9 cellular contexts compared by ENCODE assay signal in genomic region chr9:96651626-96652025, GRCh38. TPM values are rescaled to one million over a fixed set of nuclear protein-coding genes. Genes with fewer than 3 reads are reported as not detected.
DNase-seq lines count a peak whose midpoint lies in the region; ATAC-seq and TF ChIP-seq lines count a peak whose summit lies in the region.
"Had no signal": no experiment of that assay in that cellular context is flagged by ENCODE, and none has a peak within 500 bp of the region (broad histone marks: within the 10 kb centered on the region; RNA-seq: fewer than 3 reads in every experiment).

No MANE protein-coding gene starts in this region.

- no peak for DNase-seq in DND-41
- DNase-seq in Karpas-422 = peak; percentile 61
- no peak for DNase-seq in WERI-Rb-1
- DNase-seq in memory B cell (ENCODE audit: low spot score in 2 of 2) = no peak
- DNase-seq in activated CD4-positive, CD25-positive, alpha-beta regulatory T cell treated with anti-CD3 and anti-CD28 coated beads, Interleukin-2, amount 50 U/mL, for 72 hours = no peak
- DNase-seq in effector CD8-positive, alpha-beta T cell (lab: John Stamatoyannopoulos, UW) = no peak
- DNase-seq in activated CD4-positive, alpha-beta T cell treated with anti-CD3 and anti-CD28 coated beads, Interleukin-2, amount 10 ng/mL, durations not matched to agents 7 days and 5 days = no peak
- DNase-seq in kidney glomerular epithelial cell (lab: John Stamatoyannopoulos, UW) = no peak

- H3K36me3 ChIP-seq in DND-41 (ENCODE audit: insufficient read depth, low read length) = no peaks in the 10 kb centered on the region
- no peaks in the 10 kb centered on the region for H3K36me3 ChIP-seq in Karpas-422 (ENCODE audit: insufficient read depth, low read length)
- peaks cover 21% of the 10 kb centered on the region for H3K36me3 ChIP-seq in WERI-Rb-1

- CTCF ChIA-PET in activated CD4-positive, alpha-beta T cell treated with anti-CD3 and anti-CD28 coated beads, Interleukin-2, amount 10 ng/mL, durations not matched to agents 7 days and 5 days (lab: Charles Lee) = no interaction called here

- no peak overlapping the region for H3K4me3 Mint-ChIP-seq in memory B cell
- H3K4me3 Mint-ChIP-seq in activated CD4-positive, alpha-beta T cell treated with anti-CD3 and anti-CD28 coated beads, Interleukin-2, amount 10 ng/mL, durations not matched to agents 7 days and 5 days = no peak overlapping the region

- H3K27ac ChIP-seq in DND-41 (ENCODE audit: low read length) = no peak overlapping the region
- no peak overlapping the region for H3K27ac ChIP-seq in Karpas-422 (ENCODE audit: low read length)
- no peak overlapping the region for H3K27ac ChIP-seq in WERI-Rb-1

- ATAC-seq in DND-41 (ENCODE audit: insufficient read depth, low read depth) (no peak), memory B cell (ENCODE audit: low read depth) (no peak)

- H3K9me3 ChIP-seq in DND-41 (ENCODE audit: insufficient read depth, low read length, severe bottlenecking) (no peaks in the 10 kb centered on the region), Karpas-422 (ENCODE audit: low read length) (no peaks in the 10 kb centered on the region), WERI-Rb-1 (ENCODE audit: severe bottlenecking) (no peaks in the 10 kb centered on the region)
- H3K9me3 ChIP-seq: HAP-1 had no signal

- no peaks in the 10 kb centered on the region for H3K27me3 ChIP-seq in DND-41 (ENCODE audit: insufficient read depth, low read length, poor library complexity)
- no peaks in the 10 kb centered on the region for H3K27me3 ChIP-seq in Karpas-422 (ENCODE audit: low read length)
- H3K27me3 ChIP-seq in WERI-Rb-1 (ENCODE audit: insufficient read depth, low read depth, severe bottlenecking) = no peaks in the 10 kb centered on the region

- H3K27me3 Mint-ChIP-seq in memory B cell = no peaks in the 10 kb centered on the region
- no peaks in the 10 kb centered on the region for H3K27me3 Mint-ChIP-seq in activated CD4-positive, alpha-beta T cell treated with anti-CD3 and anti-CD28 coated beads, Interleukin-2, amount 10 ng/mL, durations not matched to agents 7 days and 5 days

- H3K4me3 ChIP-seq in DND-41 (ENCODE audit: low read depth in 1 of 2, low read length in 2 of 2) (no peak overlapping the region), Karpas-422 (ENCODE audit: low read length) (no peak overlapping the region), WERI-Rb-1 (ENCODE audit: low read depth, low read length) (no peak overlapping the region)
- H3K4me3 ChIP-seq: HAP-1 had no signal

- peaks cover 17% of the 10 kb centered on the region for H3K4me1 Mint-ChIP-seq in memory B cell
- peaks cover 17% of the 10 kb centered on the region for H3K4me1 Mint-ChIP-seq in activated CD4-positive, alpha-beta T cell treated with anti-CD3 and anti-CD28 coated beads, Interleukin-2, amount 10 ng/mL, durations not matched to agents 7 days and 5 days

- TF ChIP-seq CTCF in DND-41 (IDR thresholded peaks at IDR 0.05; ENCODE audit: borderline replicate concordance, extremely low read depth, low read length, poor library complexity, severe bottlenecking) (peak; percentile 56), WERI-Rb-1 (IDR thresholded peaks at IDR 0.05; ENCODE audit: low read depth, low read length) (peak; percentile 27; the same call in 1 of the 2 replicates)

- H3K4me2 ChIP-seq in DND-41 (ENCODE audit: insufficient read depth, low read length) = no peak overlapping the region
- no peak overlapping the region for H3K4me2 ChIP-seq in Karpas-422 (ENCODE audit: low read depth, low read length, poor library complexity, severe bottlenecking)

- POLR2A ChIA-PET in activated CD4-positive, alpha-beta T cell treated with anti-CD3 and anti-CD28 coated beads, Interleukin-2, amount 10 ng/mL, durations not matched to agents 7 days and 5 days (lab: Charles Lee) = no interaction called here

- no peaks in the 10 kb centered on the region for H3K9me2 ChIP-seq in Karpas-422 (replicated peaks; ENCODE audit: insufficient read depth, low read length)

- no peak overlapping the region for H2AFZ ChIP-seq in DND-41 (ENCODE audit: low read depth, low read length)
- no peak overlapping the region for H2AFZ ChIP-seq in Karpas-422 (ENCODE audit: low read length)

- H3K9ac ChIP-seq in DND-41 (ENCODE audit: low read depth, low read length) (no peak overlapping the region), Karpas-422 (ENCODE audit: low read length) (no peak overlapping the region)

- H4K20me1 ChIP-seq in DND-41 (ENCODE audit: insufficient read depth, low read length) = no peaks in the 10 kb centered on the region
- no peaks in the 10 kb centered on the region for H4K20me1 ChIP-seq in Karpas-422 (ENCODE audit: insufficient read depth, low read depth, low read length)

- no peaks in the 10 kb centered on the region for H3K9me3 Mint-ChIP-seq in memory B cell
- H3K9me3 Mint-ChIP-seq in activated CD4-positive, alpha-beta T cell treated with anti-CD3 and anti-CD28 coated beads, Interleukin-2, amount 10 ng/mL, durations not matched to agents 7 days and 5 days = no peaks in the 10 kb centered on the region

- H3K4me1 ChIP-seq in DND-41 (ENCODE audit: insufficient read depth, low read length) (no peaks in the 10 kb centered on the region), Karpas-422 (ENCODE audit: low read length) (peaks cover 3% of the 10 kb centered on the region; the same call in 1 of the 2 replicates)

- H3K36me3 Mint-ChIP-seq in memory B cell = peaks cover 13% of the 10 kb centered on the region
- H3K36me3 Mint-ChIP-seq in activated CD4-positive, alpha-beta T cell treated with anti-CD3 and anti-CD28 coated beads, Interleukin-2, amount 10 ng/mL, durations not matched to agents 7 days and 5 days (ENCODE audit: low read depth) = peaks cover 2% of the 10 kb centered on the region

- peak overlapping the region; percentile 98 for H3K27ac Mint-ChIP-seq in memory B cell
- H3K27ac Mint-ChIP-seq in activated CD4-positive, alpha-beta T cell treated with anti-CD3 and anti-CD28 coated beads, Interleukin-2, amount 10 ng/mL, durations not matched to agents 7 days and 5 days = no peak overlapping the region

- no peaks in the 10 kb centered on the region for H3K79me2 ChIP-seq in DND-41 (ENCODE audit: insufficient read depth, low read length)
- no peaks in the 10 kb centered on the region for H3K79me2 ChIP-seq in Karpas-422 (ENCODE audit: low read length)

RNA-seq across cellular contexts. Expression of gene PRXL2C, which starts 3.5 kb away (rescaled TPM):
- total RNA-seq in Karpas-422 (2014; rRNA removed; shearing (Covaris generic); ENCODE audit: low replicate concordance) = 1.6 and 1.9 TPM in 2 replicates
- total RNA-seq in activated CD4-positive, alpha-beta T cell treated with anti-CD3 and anti-CD28 coated beads, Interleukin-2, amount 10 ng/mL, durations not matched to agents 7 days and 5 days = 1 to 10 TPM; 5.0 to 5.6 TPM

RNA-seq across cellular contexts. Expression of gene CDC14B, which starts 32.0 kb away (rescaled TPM):
- total RNA-seq in Karpas-422 (2014; rRNA removed; shearing (Covaris generic); ENCODE audit: low replicate concordance) = 0.11 and 1.3 TPM in 2 replicates
- total RNA-seq in activated CD4-positive, alpha-beta T cell treated with anti-CD3 and anti-CD28 coated beads, Interleukin-2, amount 10 ng/mL, durations not matched to agents 7 days and 5 days = under 1 TPM; 0.62 to 0.83 TPM
